In the genomic region with DNA sequence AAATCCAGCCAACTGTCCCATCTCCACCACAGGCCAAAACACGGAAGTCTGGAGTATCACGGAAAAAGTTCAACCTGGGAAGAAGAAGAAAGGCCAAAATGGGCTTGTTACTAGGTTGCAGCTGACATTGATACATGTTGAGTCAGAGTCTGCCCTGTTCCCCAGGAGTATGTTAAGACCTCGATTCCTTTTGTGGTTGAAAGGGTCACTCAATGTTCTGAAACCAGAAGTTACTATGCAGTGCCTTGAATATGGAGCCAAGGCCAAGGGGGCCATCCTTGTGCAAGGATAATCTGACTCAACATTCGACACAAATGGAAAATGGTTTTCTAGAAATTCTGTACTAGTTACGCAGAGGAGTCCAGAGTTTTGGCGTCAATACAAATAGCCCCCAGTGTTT, we compare ENCODE assay signal across 16 cellular contexts.
"Had no signal": no experiment of that assay in that cellular context is flagged by ENCODE, and none has a peak within 500 bp of the region (broad histone marks: within the 10 kb centered on the region; RNA-seq: fewer than 3 reads in every experiment).

No MANE protein-coding gene starts in this region.

- H3K4me3 Mint-ChIP-seq: activated CD4-positive, alpha-beta T cell treated with anti-CD3 and anti-CD28 coated beads for 36 hours; activated CD8-positive, alpha-beta T cell treated with anti-CD3 and anti-CD28 coated beads, Interleukin-2, amount 10 ng/mL, durations not matched to agents 7 days and 5 days; activated naive CD8-positive, alpha-beta T cell treated with anti-CD3 and anti-CD28 coated beads, Interleukin-2, amount 10 ng/mL, durations not matched to agents 7 days and 5 days; immature natural killer cell; naive thymus-derived CD8-positive, alpha-beta T cell had no signal

- ATAC-seq: activated CD4-positive, alpha-beta T cell treated with anti-CD3 and anti-CD28 coated beads for 36 hours; activated CD8-positive, alpha-beta T cell treated with anti-CD3 and anti-CD28 coated beads, Interleukin-2, amount 10 ng/mL, durations not matched to agents 7 days and 5 days; mucosa of descending colon; naive thymus-derived CD8-positive, alpha-beta T cell; right cardiac atrium; stimulated activated naive CD8-positive, alpha-beta T cell treated with anti-CD3 and anti-CD28 coated beads, Interleukin-15, Interleukin-2, amounts not matched to agents 100 U/mL and 50 U/mL, for 24 hours had no signal

- H3K27ac ChIP-seq: neutrophil, testis, VCaP had no signal

- DNase-seq: activated CD4-positive, alpha-beta T cell treated with anti-CD3 and anti-CD28 coated beads for 36 hours; activated CD8-positive, alpha-beta memory T cell treated with anti-CD3 and anti-CD28 coated beads, Interleukin-2, amount 50 U/mL, for 48 hours; activated CD8-positive, alpha-beta T cell treated with anti-CD3 and anti-CD28 coated beads, Interleukin-2, amount 10 ng/mL, durations not matched to agents 7 days and 5 days; activated naive CD8-positive, alpha-beta T cell treated with anti-CD3 and anti-CD28 coated beads, Interleukin-2, amount 10 ng/mL, durations not matched to agents 7 days and 5 days; aorta; cortex of kidney; effector CD8-positive, alpha-beta T cell; immature natural killer cell; mucosa of descending colon; naive thymus-derived CD8-positive, alpha-beta T cell; right cardiac atrium; stimulated activated naive CD8-positive, alpha-beta T cell treated with anti-CD3 and anti-CD28 coated beads, Interleukin-15, Interleukin-2, amounts not matched to agents 100 U/mL and 50 U/mL, for 24 hours; T-helper 9 cell; testis had no signal

- H3K27me3 ChIP-seq: neutrophil, testis had no signal

- H3K9me3 Mint-ChIP-seq: activated naive CD8-positive, alpha-beta T cell treated with anti-CD3 and anti-CD28 coated beads, Interleukin-2, amount 10 ng/mL, durations not matched to agents 7 days and 5 days; immature natural killer cell; naive thymus-derived CD8-positive, alpha-beta T cell had no signal

- H3K9me3 ChIP-seq: mucosa of descending colon, neutrophil, testis had no signal

- H3K4me3 ChIP-seq: mucosa of descending colon, testis had no signal

- H3K36me3 Mint-ChIP-seq: activated naive CD8-positive, alpha-beta T cell treated with anti-CD3 and anti-CD28 coated beads, Interleukin-2, amount 10 ng/mL, durations not matched to agents 7 days and 5 days; immature natural killer cell; naive thymus-derived CD8-positive, alpha-beta T cell had no signal

- H3K27me3 Mint-ChIP-seq: activated CD4-positive, alpha-beta T cell treated with anti-CD3 and anti-CD28 coated beads for 36 hours; naive thymus-derived CD8-positive, alpha-beta T cell had no signal

- H3K27ac Mint-ChIP-seq: activated CD4-positive, alpha-beta T cell treated with anti-CD3 and anti-CD28 coated beads for 36 hours; activated CD8-positive, alpha-beta T cell treated with anti-CD3 and anti-CD28 coated beads, Interleukin-2, amount 10 ng/mL, durations not matched to agents 7 days and 5 days; activated naive CD8-positive, alpha-beta T cell treated with anti-CD3 and anti-CD28 coated beads, Interleukin-2, amount 10 ng/mL, durations not matched to agents 7 days and 5 days; immature natural killer cell; naive thymus-derived CD8-positive, alpha-beta T cell had no signal

- H3K4me1 ChIP-seq: testis had no signal
